ENCODE assay signal across 8 cellular contexts in genomic region chr14:39469094-39469710, GRCh38. TPM values are rescaled to one million over a fixed set of nuclear protein-coding genes. Genes with fewer than 3 reads are reported as not detected.
DNase-seq lines count a peak whose midpoint lies in the region; ATAC-seq, FAIRE-seq and TF ChIP-seq lines count a peak whose summit lies in the region.
"Had no signal": no experiment of that assay in that cellular context is flagged by ENCODE, and none has a peak within 500 bp of the region (broad histone marks: within the 10 kb centered on the region; RNA-seq: fewer than 3 reads in every experiment).

No MANE protein-coding gene starts in this region.

- peaks cover 0 to 4% (median 1%) of the 10 kb centered on the region in 6 donors for H3K9me3 Mint-ChIP-seq in immature natural killer cell

- H3K27ac Mint-ChIP-seq in immature natural killer cell: no peak overlapping the region

- peak; percentile 85 for TF ChIP-seq CTCF in GM12873 (IDR thresholded peaks at IDR 0.05; ENCODE audit: insufficient read depth, low read depth, low read length, missing control alignments)

- H3K4me1 Mint-ChIP-seq in immature natural killer cell: no peaks in the 10 kb centered on the region

- H3K36me3 Mint-ChIP-seq in immature natural killer cell: peaks cover 0 to 15% (median 0%) of the 10 kb centered on the region in 3 donors

- DNase-seq in activated CD4-positive, alpha-beta T cell treated with anti-CD3 and anti-CD28 coated beads for 4 hours: peak; percentile 11
- DNase-seq in immature natural killer cell (peak; percentile 9 to 14 (median 10)), urothelium cell line (ENCODE audit: low spot score) (no peak), KG1 (lab: John Stamatoyannopoulos, UW) (no peak)

- H3K27me3 Mint-ChIP-seq in immature natural killer cell (ENCODE audit: low read depth in 3 of 3): peaks cover 0 to 14% (median 11%) of the 10 kb centered on the region in 3 donors

- no peak overlapping the region for H3K4me3 Mint-ChIP-seq in immature natural killer cell

- ATAC-seq in GM19452 (IDR thresholded peaks at IDR 0.05; ENCODE audit: unreplicated experiment) (peak; percentile 93), HG03280 (IDR thresholded peaks at IDR 0.05; ENCODE audit: unreplicated experiment) (peak; percentile 97)
- ATAC-seq: left colon had no signal

- FAIRE-seq in urothelium cell line (lab: Jason Lieb, UNC): no peak

RNA-seq across cellular contexts. Expression of gene FBXO33, which starts 37.0 kb away (rescaled TPM):
- 10 to 100 TPM; 13.4 to 18.2 (median 17.6) TPM for polyA plus RNA-seq in immature natural killer cell

Comparison
In these comparisons a context has a peak if more than half of its experiments do, and no peak if none do; other contexts are left out.
1. DNase-seq: peak in activated CD4-positive, alpha-beta T cell treated with anti-CD3 and anti-CD28 coated beads for 4 hours (2 of 2) and immature natural killer cell (3 of 3); none in urothelium cell line (single experiment) and KG1 (single experiment).